18 cellular contexts compared by ENCODE assay signal in genomic region chr6:38901802-38902522, GRCh38.
A peak's percentile ranks its signal among the peaks of the same experiment; 100 is the strongest.
DNase-seq lines count a peak whose midpoint lies in the region; ATAC-seq, FAIRE-seq and TF ChIP-seq lines count a peak whose summit lies in the region.
"Had no signal": no experiment of that assay in that cellular context is flagged by ENCODE, and none has a peak within 500 bp of the region (broad histone marks: within the 10 kb centered on the region; RNA-seq: fewer than 3 reads in every experiment).

No MANE protein-coding gene starts in this region.

- no peak for TF ChIP-seq EP300 in H1 (IDR thresholded peaks at IDR 0.05; ENCODE audit: borderline replicate concordance in 1 of 2, low read depth in 2 of 2, low read length in 2 of 2)

- H2BK15ac ChIP-seq in H1 (ENCODE audit: low read length): no peak overlapping the region

- no peaks in the 10 kb centered on the region for H3K36me3 ChIP-seq in HUES6 (ENCODE audit: control insufficient read depth, insufficient read depth, low read length)
- H3K36me3 ChIP-seq in H1 (ENCODE audit: control insufficient read depth in 2 of 4, insufficient read depth in 4 of 4, low read length in 3 of 4): no peaks in the 10 kb centered on the region

- H2BK20ac ChIP-seq in H1 (ENCODE audit: low read length): no peak overlapping the region

- H3K79me2 ChIP-seq in H1 (ENCODE audit: control insufficient read depth in 1 of 2, insufficient read depth in 2 of 2, low read length in 2 of 2): no peaks in the 10 kb centered on the region

- no peak overlapping the region for H4K8ac ChIP-seq in H1 (ENCODE audit: extremely low read depth, insufficient read depth, low read length)

- H4K91ac ChIP-seq in H1 (replicated peaks; ENCODE audit: insufficient read length, low read length): no peak overlapping the region

- H2BK120ac ChIP-seq in H1 (replicated peaks; ENCODE audit: low read depth, low read length): no peak overlapping the region

- peak; percentile 77 for FAIRE-seq in H1 (lab: Jason Lieb, UNC)
- FAIRE-seq: A549, H54, HepG2, HTR-8/SVneo had no signal

- no peak overlapping the region for H2AFZ ChIP-seq in H1 (ENCODE audit: low read length)

- no peak overlapping the region for H2BK12ac ChIP-seq in H1 (ENCODE audit: low read depth, low read length)

- H3K56ac ChIP-seq in H1 (replicated peaks; ENCODE audit: insufficient read length, low read depth, low read length): no peak overlapping the region

- no peak overlapping the region for H3K27ac ChIP-seq in HUES6 (ENCODE audit: low read depth, low read length)
- H3K27ac ChIP-seq in H1 (ENCODE audit: low read depth, low read length): no peak overlapping the region
- H3K27ac ChIP-seq: 22Rv1, A549, C4-2B had no signal

- no peaks in the 10 kb centered on the region for H3K9me3 ChIP-seq in HUES6 (ENCODE audit: control insufficient read depth, insufficient read depth, low read depth, low read length)
- no peaks in the 10 kb centered on the region for H3K9me3 ChIP-seq in H1 (ENCODE audit: insufficient read depth in 2 of 2, low read depth in 1 of 2, low read length in 1 of 2)
- H3K9me3 ChIP-seq: A549 had no signal

- H3K4me1 ChIP-seq in HUES6 (ENCODE audit: control insufficient read depth, insufficient read depth, low read length) (peaks cover 12% of the 10 kb centered on the region), H1 (replicated peaks in 1 of 4; ENCODE audit: control insufficient read depth in 3 of 4, insufficient read depth in 4 of 4, low read length in 3 of 4) (peaks cover 2 to 8% (median 6%) of the 10 kb centered on the region in 4 experiments; a peak in 4 of 7 replicates)
- H3K4me1 ChIP-seq: A549 had no signal

- H3K9ac ChIP-seq in HUES6 (ENCODE audit: low read length): no peak overlapping the region
- no peak overlapping the region for H3K9ac ChIP-seq in H1 (replicated peaks in 1 of 4; ENCODE audit: extremely low read depth in 1 of 4, low read depth in 3 of 4, low read length in 3 of 4)

- H3K27me3 ChIP-seq in HUES6 (ENCODE audit: control insufficient read depth, insufficient read depth, low read length) (peaks cover 3% of the 10 kb centered on the region; the same call in 1 of the 2 replicates), H1 (replicated peaks in 1 of 4; ENCODE audit: control insufficient read depth in 3 of 4, extremely low read depth in 1 of 4, insufficient read depth in 3 of 4, low read length in 3 of 4) (no peaks in the 10 kb centered on the region)

- no peak overlapping the region for H2BK5ac ChIP-seq in H1 (ENCODE audit: low read depth, low read length)

- no peaks in the 10 kb centered on the region for H4K20me1 ChIP-seq in H1 (replicated peaks in 1 of 2; ENCODE audit: control insufficient read depth in 1 of 2, insufficient read depth in 2 of 2, low read length in 2 of 2)

- no peaks in the 10 kb centered on the region for H3K23me2 ChIP-seq in H1 (ENCODE audit: low read depth, low read length)

- WGBS in H1 (ENCODE audit: extremely low coverage in 1 of 2, insufficient coverage in 1 of 2, insufficient read length in 1 of 2, insufficient replicate concordance in 2 of 2, low coverage in 1 of 2, low lambda C conversion rate in 2 of 2, missing lambda C conversion rate in 1 of 2), 2 experiments: 82% methylated on average over 3 of the region's 3 CpGs; no CpG with 5 or more reads in 1 of the 2 experiments

- CTCF ChIA-PET in H1 (lab: Charles Lee; ENCODE audit: partially characterized antibody): interaction anchor here (4.5 kb wide), 1 partner anchor 30 kb away, joined by 23 read pairs; no protein-coding TSS in a partner anchor

- peak overlapping the region in 1 of 2 experiments; percentile 46; a peak in 2 of 4 replicates for H3K4me2 ChIP-seq in H1 (ENCODE audit: insufficient read depth in 1 of 2, low read depth in 2 of 2, low read length in 2 of 2)
- H3K4me2 ChIP-seq: A549 had no signal

- ATAC-seq in stimulated activated naive CD8-positive, alpha-beta T cell treated with anti-CD3 and anti-CD28 coated beads, Interleukin-15, Interleukin-2, amounts not matched to agents 100 U/mL and 50 U/mL, for 24 hours: no peak
- ATAC-seq in GM21786 (IDR thresholded peaks at IDR 0.05; ENCODE audit: unreplicated experiment): no peak
- ATAC-seq: A549, HepG2 had no signal

- H3K23ac ChIP-seq in H1 (ENCODE audit: insufficient read length): no peak overlapping the region

- no peak overlapping the region for H4K5ac ChIP-seq in H1 (ENCODE audit: insufficient read length, low read depth, low read length)

- no peak for TF ChIP-seq POLR2A in H1 (IDR thresholded peaks at IDR 0.05; ENCODE audit: control extremely low read depth in 1 of 2, low read depth in 2 of 2, low read length in 2 of 2)

- POLR2A ChIA-PET in H1 (lab: Charles Lee; ENCODE audit: partially characterized antibody): no interaction called here

- no peak overlapping the region for H3K14ac ChIP-seq in H1 (ENCODE audit: insufficient read length)

- DNase-seq in ELF-1 (ENCODE audit: low read depth, low spot score): peak; percentile 32
- DNase-seq in H1 (ENCODE audit: low read depth in 1 of 2, low spot score in 2 of 2): no peak
- peak; percentile 31 for DNase-seq in iPS-NIHi7 (ENCODE audit: extremely low spot score)
- no peak for DNase-seq in SIG-M5 (lab: John Stamatoyannopoulos, UW)
- DNase-seq in stimulated activated naive CD8-positive, alpha-beta T cell treated with anti-CD3 and anti-CD28 coated beads, Interleukin-15, Interleukin-2, amounts not matched to agents 100 U/mL and 50 U/mL, for 24 hours: no peak
- DNase-seq: AML-193; CD4-positive, alpha-beta memory T cell; DMS153; DMS79; GF-D8 had no signal

- H2AK5ac ChIP-seq in H1 (ENCODE audit: low read depth, low read length): no peak overlapping the region

- TF ChIP-seq RAD21 in H1 (IDR thresholded peaks at IDR 0.05 in 1 of 2, conservative IDR thresholded peaks at IDR 0.05 in 1 of 2; ENCODE audit: low read depth in 2 of 2, low read length in 2 of 2): peak; percentile 36 to 38

- H3K4me3 ChIP-seq in HUES6 (ENCODE audit: low read depth, low read length): peak overlapping the region; percentile 25; the same call in 1 of the 2 replicates
- no peak overlapping the region for H3K4me3 ChIP-seq in H1 (ENCODE audit: extremely low read depth in 1 of 4, insufficient read depth in 2 of 4, low read depth in 3 of 4, low read length in 4 of 4)
- H3K4me3 ChIP-seq: A549 had no signal

- H3K4ac ChIP-seq in H1 (replicated peaks; ENCODE audit: insufficient read length, low read depth, low read length): no peak overlapping the region

- no peaks in the 10 kb centered on the region for H3K79me1 ChIP-seq in H1 (ENCODE audit: low read depth, low read length)

- no peak overlapping the region for H3K18ac ChIP-seq in H1 (ENCODE audit: extremely low read depth, low read length)

- no peak for TF ChIP-seq CTCF in H1 (IDR thresholded peaks at IDR 0.05; ENCODE audit: control extremely low read depth in 1 of 3, insufficient read depth in 1 of 3, low read depth in 1 of 3, low read length in 3 of 3)

TF ChIP-seq in H1, 55 proteins besides CTCF, POLR2A, EP300 and RAD21:
- TF ChIP-seq ZNF274 (IDR thresholded peaks at IDR 0.05; ENCODE audit: borderline replicate concordance, extremely low read depth, low read length) (no peak), ATF3 (IDR thresholded peaks at IDR 0.05; ENCODE audit: insufficient read depth, low read depth, low read length) (no peak), TEAD4 (IDR thresholded peaks at IDR 0.05; ENCODE audit: low read depth, low read length) (no peak), RFX5 (IDR thresholded peaks at IDR 0.05; ENCODE audit: borderline replicate concordance, low read depth, low read length) (no peak), TAF1 (IDR thresholded peaks at IDR 0.05; ENCODE audit: low read depth, low read length) (no peak), MAFK (IDR thresholded peaks at IDR 0.05; ENCODE audit: low read depth, low read length) (no peak), JUND (IDR thresholded peaks at IDR 0.05; ENCODE audit: low read length) (no peak), JUN (IDR thresholded peaks at IDR 0.05; ENCODE audit: low read depth, low read length) (no peak), TBP (IDR thresholded peaks at IDR 0.05; ENCODE audit: low read depth, low read length) (no peak), SUZ12 (IDR thresholded peaks at IDR 0.05; ENCODE audit: low read length) (no peak), SP4 (IDR thresholded peaks at IDR 0.05; ENCODE audit: low read length) (no peak), PHF8 (conservative IDR thresholded peaks at IDR 0.05; ENCODE audit: low read depth, low read length) (no peak), HDAC6 (IDR thresholded peaks at IDR 0.05; ENCODE audit: low read depth, low read length) (no peak), BCL11A (IDR thresholded peaks at IDR 0.05; ENCODE audit: low read depth in 2 of 2, low read length in 2 of 2) (no peak), BACH1 (IDR thresholded peaks at IDR 0.05; ENCODE audit: low read length) (no peak)

Comparison
In these comparisons a context has a peak if more than half of its experiments do, and no peak if none do; other contexts are left out.
1. DNase-seq: peak in ELF-1 (single experiment) and iPS-NIHi7 (single experiment); none in H1 (0 of 2), SIG-M5 (single experiment) and stimulated activated naive CD8-positive, alpha-beta T cell treated with anti-CD3 and anti-CD28 coated beads, Interleukin-15, Interleukin-2, amounts not matched to agents 100 U/mL and 50 U/mL, for 24 hours (single experiment).